17 cellular contexts compared by ENCODE assay signal in genomic region chr15:90559119-90559518, GRCh38. TPM values are rescaled to one million over a fixed set of nuclear protein-coding genes. Genes with fewer than 3 reads are reported as not detected.
DNase-seq lines count a peak whose midpoint lies in the region; ATAC-seq, FAIRE-seq and TF ChIP-seq lines count a peak whose summit lies in the region.
"Had no signal": no experiment of that assay in that cellular context is flagged by ENCODE, and none has a peak within 500 bp of the region (broad histone marks: within the 10 kb centered on the region; RNA-seq: fewer than 3 reads in every experiment).

No MANE protein-coding gene starts in this region.

- no peaks in the 10 kb centered on the region for H3K9me1 ChIP-seq in K562 (ENCODE audit: control insufficient read depth, insufficient read depth, low read length)

- H3F3A ChIP-seq in smooth muscle cell (ENCODE audit: low read depth), result peaks cover 4% of the 10 kb centered on the region

- TF ChIP-seq CTCF in RWPE1 (conservative IDR thresholded peaks at IDR 0.05; ENCODE audit: low read depth) (no peak), K562 (IDR thresholded peaks at IDR 0.05 in 2 of 3, conservative IDR thresholded peaks at IDR 0.05 in 1 of 3; ENCODE audit: insufficient read depth in 2 of 3, low read depth in 1 of 3, low read length in 3 of 3) (no peak), mucosa of descending colon (IDR thresholded peaks at IDR 0.05) (peak; percentile 9), testis (IDR thresholded peaks at IDR 0.05) (no peak), smooth muscle cell (IDR thresholded peaks at IDR 0.05; ENCODE audit: borderline replicate concordance, insufficient read depth, poor library complexity, severe bottlenecking) (no peak)

- FAIRE-seq in K562 (lab: Jason Lieb, UNC) (no peak), GM12891 (lab: Jason Lieb, UNC) (no peak)

- no peak for DNase-seq in RWPE1 (ENCODE audit: low spot score)
- no peak for DNase-seq in K562 (ENCODE audit: extremely low read depth in 1 of 4, low spot score in 3 of 4)
- DNase-seq in mucosa of descending colon, result no peak
- no peak for DNase-seq in testis
- DNase-seq in smooth muscle cell (lab: John Stamatoyannopoulos, UW; ENCODE audit: unreplicated experiment), result no peak
- DNase-seq in NCI-H1694 (lab: John Stamatoyannopoulos, UW), result no peak
- no peak for DNase-seq in GM12891 (ENCODE audit: insufficient read length, low spot score)
- DNase-seq: activated CD4-positive, alpha-beta T cell treated with anti-CD3 and anti-CD28 coated beads for 1 hour; activated CD8-positive, alpha-beta memory T cell treated with anti-CD3 and anti-CD28 coated beads, Interleukin-2, amount 50 U/mL, for 4 hours; activated naive CD4-positive, alpha-beta T cell; effector memory CD8-positive, alpha-beta T cell; H7; NCI-H1694 treated with DMSO at 0.1 percent for 48 hours; NCI-H446; nephron progenitor cell; SHP77 treated with DMSO at 0.1 percent for 48 hours had no signal

- CTCF ChIA-PET in RWPE1 (lab: Yijun Ruan, JAX) (no interaction called here), K562 (lab: Yijun Ruan, JAX; ENCODE audit: low intra/inter-chr PET ratio) (no interaction called here)

- no peak overlapping the region for H2AFZ ChIP-seq in K562 (ENCODE audit: low read depth, low read length)
- no peak overlapping the region for H2AFZ ChIP-seq in smooth muscle cell (ENCODE audit: low read depth)

- H3K79me2 ChIP-seq in K562 (ENCODE audit: control insufficient read depth, insufficient read depth, low read length), result peaks cover 6% of the 10 kb centered on the region; the same call in 2 of the 3 replicates
- peaks cover 17% of the 10 kb centered on the region for H3K79me2 ChIP-seq in smooth muscle cell (ENCODE audit: low read depth)

- H4K20me1 ChIP-seq in K562 (replicated peaks; ENCODE audit: control insufficient read depth, insufficient read depth, low read length) (no peaks in the 10 kb centered on the region; the same call in none of the 2 replicates), smooth muscle cell (ENCODE audit: low read depth) (peaks cover 24% of the 10 kb centered on the region)

- in situ Hi-C loops in K562 (cut with MboI), result no loop called here

- WGBS in K562 (ENCODE audit: insufficient coverage, low coverage, missing lambda C conversion rate), result 50% methylated on average over 1 of the region's 1 CpG
- 95 to 97% methylated on average over 1 of the region's 1 CpG for WGBS in testis, 2 donors
- WGBS in smooth muscle cell (ENCODE audit: low lambda C conversion rate), result 100% methylated on average over 1 of the region's 1 CpG

- H3K9me3 ChIP-seq in K562 (replicated peaks; ENCODE audit: control insufficient read depth, insufficient read depth, low read depth, low read length), result no peaks in the 10 kb centered on the region
- H3K9me3 ChIP-seq in mucosa of descending colon, result no peaks in the 10 kb centered on the region
- no peaks in the 10 kb centered on the region for H3K9me3 ChIP-seq in testis
- H3K9me3 ChIP-seq in smooth muscle cell (replicated peaks; ENCODE audit: low read depth), result no peaks in the 10 kb centered on the region

- H3K4me3 ChIP-seq in K562 (no peak overlapping the region), mucosa of descending colon (no peak overlapping the region), testis (no peak overlapping the region), smooth muscle cell (no peak overlapping the region)

- POLR2A ChIA-PET in RWPE1 (lab: Yijun Ruan, JAX; ENCODE audit: low non-redundant PET), result no interaction called here
- POLR2A ChIA-PET in K562 (lab: Yijun Ruan, JAX), result no interaction called here

- intact Hi-C loops in K562 (cut with micrococcal nuclease), result no loop called here
- intact Hi-C loops in mucosa of descending colon (cut with DNase I, micrococcal nuclease), result no loop called here
- intact Hi-C loops in testis (cut with DNase I; ENCODE audit: low total_unique reads), result no loop called here

- peak overlapping the region; percentile 85 for H3K27ac ChIP-seq in RWPE1
- H3K27ac ChIP-seq in K562 (ENCODE audit: extremely low read depth, low read depth, low read length), result no peak overlapping the region
- H3K27ac ChIP-seq in testis, result peak overlapping the region; percentile 78 to 86
- no peak overlapping the region for H3K27ac ChIP-seq in smooth muscle cell (ENCODE audit: low read depth)

- no peak for TF ChIP-seq EP300 in K562 (IDR thresholded peaks at IDR 0.05; ENCODE audit: low read length)

- H3K9ac ChIP-seq in K562 (ENCODE audit: insufficient read depth in 1 of 2, low read depth in 2 of 2, low read length in 2 of 2) (no peak overlapping the region), smooth muscle cell (ENCODE audit: low read depth) (no peak overlapping the region)

- no TSS peak for BruUV-seq in K562 (replicated peaks; lab: Mats Ljungman, UMichigan)

- peaks cover 19 to 22% of the 10 kb centered on the region in 2 experiments for H3K4me1 ChIP-seq in K562 (replicated peaks in 1 of 2; ENCODE audit: control insufficient read depth in 2 of 2, insufficient read depth in 2 of 2, low read length in 2 of 2)
- peaks cover 38% of the 10 kb centered on the region for H3K4me1 ChIP-seq in mucosa of descending colon (ENCODE audit: low read depth)
- H3K4me1 ChIP-seq in testis, result peaks cover 72% of the 10 kb centered on the region
- H3K4me1 ChIP-seq in smooth muscle cell (ENCODE audit: low read depth), result peaks cover 30% of the 10 kb centered on the region

- TF ChIP-seq RAD21 in K562 (CRISPR knock-in tag; conservative IDR thresholded peaks at IDR 0.05 in 1 of 2, IDR thresholded peaks at IDR 0.05 in 1 of 2), result no peak

- H3K4me2 ChIP-seq in K562 (ENCODE audit: insufficient read depth, low read length) (no peak overlapping the region), smooth muscle cell (no peak overlapping the region)

- no peaks in the 10 kb centered on the region for H3K36me3 ChIP-seq in K562 (ENCODE audit: control insufficient read depth, insufficient read depth, low read length)
- H3K36me3 ChIP-seq in mucosa of descending colon (ENCODE audit: low read depth), result no peaks in the 10 kb centered on the region
- H3K36me3 ChIP-seq in testis (ENCODE audit: low read depth, missing control alignments), result no peaks in the 10 kb centered on the region
- H3K36me3 ChIP-seq in smooth muscle cell (ENCODE audit: low read depth), result no peaks in the 10 kb centered on the region

- ATAC-seq in K562 (no peak), mucosa of descending colon (no peak)
- ATAC-seq: effector memory CD8-positive, alpha-beta T cell; left lobe of liver had no signal

- no peak for TF ChIP-seq POLR2A in K562 (conservative IDR thresholded peaks at IDR 0.05)
- no peak for TF ChIP-seq POLR2A in testis (IDR thresholded peaks at IDR 0.05)
- TF ChIP-seq POLR2A in GM12891 (IDR thresholded peaks at IDR 0.05; ENCODE audit: low read depth, low read length), result no peak

- H3K27me3 ChIP-seq in K562 (ENCODE audit: control insufficient read depth in 2 of 2, insufficient read depth in 2 of 2, low read length in 2 of 2) (no peaks in the 10 kb centered on the region), testis (no peaks in the 10 kb centered on the region), smooth muscle cell (ENCODE audit: low read depth) (no peaks in the 10 kb centered on the region)

TF ChIP-seq in K562, 482 proteins besides CTCF, POLR2A, EP300 and RAD21 (continues in another document):
- no peak for TF ChIP-seq IRF9 (tag; IDR thresholded peaks at IDR 0.05)
- no peak for TF ChIP-seq MAFF (IDR thresholded peaks at IDR 0.05; ENCODE audit: low read length)
- TF ChIP-seq ADNP (tag; IDR thresholded peaks at IDR 0.05), result peak; percentile 50; the same call in 1 of the 2 replicates

TF ChIP-seq in GM12891, 5 proteins besides CTCF, POLR2A, EP300 and RAD21:
- no peak for TF ChIP-seq TAF1 (IDR thresholded peaks at IDR 0.05; ENCODE audit: low read depth, low read length)
- TF ChIP-seq PAX5 (IDR thresholded peaks at IDR 0.05; ENCODE audit: insufficient read depth, low read length, severe bottlenecking), result no peak
- TF ChIP-seq POLR2AphosphoS5 (IDR thresholded peaks at IDR 0.05; ENCODE audit: low read depth, low read length), result no peak
- no peak for TF ChIP-seq POU2F2 (IDR thresholded peaks at IDR 0.05; ENCODE audit: low read depth, low read length)
- TF ChIP-seq SPI1 (IDR thresholded peaks at IDR 0.05; ENCODE audit: low read depth, low read length), result no peak

RNA-seq across cellular contexts. Expression of gene CRTC3, which starts 29.4 kb away (rescaled TPM):
- total RNA-seq in K562 (2011; cell fraction: chromatin; rRNA removed; ENCODE audit: low replicate concordance), result 42.0 and 91.0 TPM in 2 replicates
- total RNA-seq in K562 (2011; cell fraction: nucleolus; rRNA removed), result 25.7 and 27.0 TPM in 2 replicates
- total RNA-seq in K562 (2011; cell fraction: nucleoplasm; rRNA removed), result 50.7 and 99.0 TPM in 2 replicates
- total RNA-seq in K562 (2014; rRNA removed), result 7.5 and 9.1 TPM in 2 replicates
- total RNA-seq in K562 (2014; rRNA removed; fragmentation: Illumina TruSeq; extraction: Trizol), result 9.4 and 10.0 TPM in 2 replicates
- total RNA-seq in K562 (2015; rRNA removed; fragmentation: Illumina TruSeq; extraction: Trizol), result 11.3 and 11.6 TPM in 2 replicates
- 18.5 and 19.0 TPM in 2 replicates for total RNA-seq in K562 (2021)
- 14.1 and 17.2 TPM in 2 replicates for polyA plus RNA-seq in K562 (2011; rRNA removed)
- polyA plus RNA-seq in K562 (2011; cell fraction: cytosol; rRNA removed), result 8.3 and 11.0 TPM in 2 replicates
- polyA plus RNA-seq in K562 (2011; cell fraction: nucleus; rRNA removed), result 17.7 and 22.6 TPM in 2 replicates
- 12.6 and 15.1 TPM in 2 replicates for polyA plus RNA-seq in K562 (2012)
- polyA plus RNA-seq in K562 (2014; fragmentation: Illumina TruSeq; extraction: Trizol), result 12.7 and 13.8 TPM in 2 replicates
- polyA plus RNA-seq in K562 (2014; fragmentation: Nextera tagmentation; extraction: Ambion mirVana), result 1 to 10 TPM; 1.2 to 2.1 TPM
- polyA plus RNA-seq in K562 (2014; rRNA removed), result 9.1 and 11.7 TPM in 2 replicates
- polyA minus RNA-seq in K562 (2011; rRNA and poly(A)+ RNA removed), result 21.2 and 24.0 TPM in 2 replicates
- 10.8 and 14.3 TPM in 2 replicates for polyA minus RNA-seq in K562 (2011; cell fraction: cytosol; rRNA and poly(A)+ RNA removed)
- polyA minus RNA-seq in K562 (2011; cell fraction: nucleus; rRNA and poly(A)+ RNA removed), result 14.9 and 20.8 TPM in 2 replicates
- total RNA-seq in mucosa of descending colon, result 10 to 100 TPM; 21.6 to 53.6 (median 21.7) TPM
- total RNA-seq in testis, result 100 to 1,000 TPM; 105 to 125 TPM
- polyA plus RNA-seq in testis (ENCODE audit: insufficient read depth, low read depth, low replicate concordance), result 47.1 TPM
- 11.7 and 12.2 TPM in 2 replicates for total RNA-seq in smooth muscle cell
- polyA plus RNA-seq in smooth muscle cell, result 12.5 and 17.6 TPM in 2 replicates
- 14.7 TPM for polyA plus RNA-seq in GM12891 (2012; ENCODE audit: low read depth, missing spikeins)

Comparison
In these comparisons a context has a peak if more than half of its experiments do, and no peak if none do; other contexts are left out.
1. H3K27ac ChIP-seq: peak in RWPE1 (single experiment) and testis (2 of 2); none in K562 (single experiment) and smooth muscle cell (single experiment).